In the genomic region with DNA sequence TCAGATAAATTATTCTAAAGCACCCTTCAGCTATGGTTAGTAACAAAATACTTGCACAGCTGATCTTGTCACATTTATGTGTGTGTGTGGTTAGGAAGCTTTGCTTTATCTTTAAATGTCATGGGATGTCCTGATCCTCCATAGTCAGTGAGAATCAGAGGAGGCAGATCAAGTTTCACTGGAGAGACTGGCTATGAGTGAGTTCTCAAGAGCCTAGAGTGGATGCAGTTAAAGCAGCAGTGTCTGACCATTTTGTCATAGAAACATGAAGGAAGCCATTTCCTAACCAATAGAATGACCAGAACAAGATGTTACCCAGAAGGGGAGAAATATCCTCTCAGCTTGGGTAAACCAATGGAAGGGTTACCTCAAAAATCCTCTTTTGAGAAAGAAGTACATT, we compare ENCODE assay signal across 22 cellular contexts.
DNase-seq lines count a peak whose midpoint lies in the region; ATAC-seq and TF ChIP-seq lines count a peak whose summit lies in the region.
"Had no signal": no experiment of that assay in that cellular context is flagged by ENCODE, and none has a peak within 500 bp of the region (broad histone marks: within the 10 kb centered on the region; RNA-seq: fewer than 3 reads in every experiment).

No MANE protein-coding gene starts in this region.

- no peaks in the 10 kb centered on the region for H3K27me3 Mint-ChIP-seq in glutamatergic neuron (ENCODE audit: unreplicated experiment)
- H3K27me3 Mint-ChIP-seq: B cell had no signal

- H3K79me2 ChIP-seq in Karpas-422 (ENCODE audit: low read length), result no peaks in the 10 kb centered on the region

- peak overlapping the region; percentile 46 for H3K27ac Mint-ChIP-seq in glutamatergic neuron (ENCODE audit: unreplicated experiment)
- H3K27ac Mint-ChIP-seq: activated T-cell treated with anti-CD3 and anti-CD28 coated beads, Interleukin-2, amount 50 U/mL, for 72 hours; B cell had no signal

- DNase-seq in NCI-H345 (lab: John Stamatoyannopoulos, UW) (peak; percentile 39), NCI-H345 treated with DMSO at 0.1 percent for 48 hours (lab: John Stamatoyannopoulos, UW; ENCODE audit: unreplicated experiment) (no peak), NCI-H524 treated with DMSO at 0.1 percent for 48 hours (lab: John Stamatoyannopoulos, UW) (peak; percentile 3), glutamatergic neuron (no peak), psoas muscle (no peak), Karpas-422 (no peak), HUDEP-2 (lab: John Stamatoyannopoulos, UW; ENCODE audit: unreplicated experiment in 76 of 76) (no peak)
- no peak for DNase-seq in stimulated activated naive CD4-positive, alpha-beta T cell (lab: John Stamatoyannopoulos, UW)
- DNase-seq: activated CD4-positive, alpha-beta T cell treated with anti-CD3 and anti-CD28 coated beads for 4 hours; activated naive CD4-positive, alpha-beta T cell treated with anti-CD3 and anti-CD28 coated beads, Interleukin-2, amount 50 U/mL, for 16 hours; activated T-cell treated with anti-CD3 and anti-CD28 coated beads, Interleukin-2, amount 50 U/mL, for 72 hours; anterior cingulate cortex; central memory CD4-positive, alpha-beta T cell; kidney glomerular epithelial cell; NCI-H1048; NCI-H2029; nucleus accumbens; stimulated activated CD4-positive, alpha-beta T cell treated with anti-CD3 and anti-CD28 coated beads, Interleukin-4, amount 100 ng/mL, for 24 hours; stimulated activated naive CD8-positive, alpha-beta T cell treated with anti-CD3 and anti-CD28 coated beads, Interleukin-15, Interleukin-2, amounts not matched to agents 100 U/mL and 50 U/mL, for 24 hours; thyroid gland had no signal

- no peak overlapping the region for H3K4me3 Mint-ChIP-seq in glutamatergic neuron (ENCODE audit: unreplicated experiment)
- H3K4me3 Mint-ChIP-seq: activated T-cell treated with anti-CD3 and anti-CD28 coated beads, Interleukin-2, amount 50 U/mL, for 72 hours; B cell had no signal

- H3K9me3 ChIP-seq in psoas muscle (no peaks in the 10 kb centered on the region), Karpas-422 (ENCODE audit: low read length) (peaks cover 3% of the 10 kb centered on the region)
- H3K9me3 ChIP-seq: thyroid gland had no signal

- H3K4me1 Mint-ChIP-seq in glutamatergic neuron (ENCODE audit: low read depth, unreplicated experiment), result peaks cover 22% of the 10 kb centered on the region
- H3K4me1 Mint-ChIP-seq: B cell had no signal

- H3K36me3 ChIP-seq in psoas muscle (ENCODE audit: insufficient read depth in 1 of 2, low read depth in 1 of 2) (no peaks in the 10 kb centered on the region), Karpas-422 (ENCODE audit: insufficient read depth, low read length) (no peaks in the 10 kb centered on the region)
- H3K36me3 ChIP-seq: thyroid gland had no signal

- H3K4me1 ChIP-seq in psoas muscle, result peaks cover 26% of the 10 kb centered on the region
- no peaks in the 10 kb centered on the region for H3K4me1 ChIP-seq in Karpas-422 (ENCODE audit: low read length)
- H3K4me1 ChIP-seq: thyroid gland had no signal

- H3K4me2 ChIP-seq in Karpas-422 (ENCODE audit: low read depth, low read length, poor library complexity, severe bottlenecking), result no peak overlapping the region
- H3K4me2 ChIP-seq: smooth muscle cell had no signal

- no peaks in the 10 kb centered on the region for H3K27me3 ChIP-seq in psoas muscle (ENCODE audit: insufficient read depth in 3 of 3, low read length in 2 of 3)
- H3K27me3 ChIP-seq in Karpas-422 (ENCODE audit: low read length), result no peaks in the 10 kb centered on the region
- H3K27me3 ChIP-seq: thyroid gland had no signal

- H2AFZ ChIP-seq in Karpas-422 (ENCODE audit: low read length), result no peak overlapping the region

- H3K4me3 ChIP-seq in psoas muscle (no peak overlapping the region), Karpas-422 (ENCODE audit: low read length) (no peak overlapping the region)
- H3K4me3 ChIP-seq: smooth muscle cell, thyroid gland had no signal

- no peaks in the 10 kb centered on the region for H3K9me2 ChIP-seq in Karpas-422 (replicated peaks; ENCODE audit: insufficient read depth, low read length)

- peak overlapping the region; percentile 42 for H3K27ac ChIP-seq in psoas muscle
- no peak overlapping the region for H3K27ac ChIP-seq in Karpas-422 (ENCODE audit: low read length)
- H3K27ac ChIP-seq: thyroid gland had no signal

- no peaks in the 10 kb centered on the region for H3K36me3 Mint-ChIP-seq in glutamatergic neuron (ENCODE audit: unreplicated experiment)

- H4K20me1 ChIP-seq in Karpas-422 (ENCODE audit: insufficient read depth, low read depth, low read length), result no peaks in the 10 kb centered on the region

- no peak overlapping the region for H3K9ac ChIP-seq in Karpas-422 (ENCODE audit: low read length)

- peak in 3 of 4 donors; percentile 22 to 51 (median 48) for ATAC-seq in psoas muscle
- ATAC-seq: activated T-cell treated with anti-CD3 and anti-CD28 coated beads, Interleukin-2, amount 50 U/mL, for 72 hours; stimulated activated naive CD8-positive, alpha-beta T cell treated with anti-CD3 and anti-CD28 coated beads, Interleukin-15, Interleukin-2, amounts not matched to agents 100 U/mL and 50 U/mL, for 24 hours had no signal

- intact Hi-C loops in psoas muscle (cut with DNase I), result loop anchor here in 1 of 2 donors (5.0 kb wide), 1 partner anchor 35 kb away; no protein-coding TSS in a partner anchor

- H3K9me3 Mint-ChIP-seq in glutamatergic neuron (ENCODE audit: unreplicated experiment), result no peaks in the 10 kb centered on the region
- H3K9me3 Mint-ChIP-seq: activated T-cell treated with anti-CD3 and anti-CD28 coated beads, Interleukin-2, amount 50 U/mL, for 72 hours had no signal

- TF ChIP-seq CTCF in glutamatergic neuron (IDR thresholded peaks at IDR 0.05; ENCODE audit: partially characterized antibody, unreplicated experiment) (no peak), psoas muscle (IDR thresholded peaks at IDR 0.05) (no peak)

Comparison
In these comparisons a context has a peak if more than half of its experiments do, and no peak if none do; other contexts are left out.
1. DNase-seq: peak in NCI-H345 (single experiment) and NCI-H524 treated with DMSO at 0.1 percent for 48 hours (single experiment); none in NCI-H345 treated with DMSO at 0.1 percent for 48 hours (single experiment), glutamatergic neuron (single experiment), psoas muscle (0 of 2), Karpas-422 (single experiment), stimulated activated naive CD4-positive, alpha-beta T cell (0 of 6) and HUDEP-2 (0 of 76).